Comparison of ENCODE assay signal across 22 cellular contexts in genomic region chr11:102604011-102604410, GRCh38. TPM values are rescaled to one million over a fixed set of nuclear protein-coding genes. Genes with fewer than 3 reads are reported as not detected.
"Had no signal": no experiment of that assay in that cellular context is flagged by ENCODE, and none has a peak within 500 bp of the region (broad histone marks: within the 10 kb centered on the region; RNA-seq: fewer than 3 reads in every experiment).

No MANE protein-coding gene starts in this region.

- H3K9me3 ChIP-seq: psoas muscle, thoracic aorta, uterus had no signal

- H3K9me3 Mint-ChIP-seq: activated B cell treated with CpG ODN at 0.5 μM for 24 hours; activated CD4-positive, alpha-beta T cell treated with anti-CD3 and anti-CD28 coated beads, Interleukin-2, amount 10 ng/mL, durations not matched to agents 7 days and 5 days; activated naive CD4-positive, alpha-beta T cell treated with anti-CD3 and anti-CD28 coated beads for 36 hours; activated T-helper 17 cell treated with anti-CD3 and anti-CD28 coated beads, Interleukin-2, amount 50 U/mL, for 72 hours; stimulated activated naive CD8-positive, alpha-beta T cell treated with anti-CD3 and anti-CD28 coated beads, Interleukin-15, amount 100 ng/mL, for 72 hours had no signal

- H3K27ac ChIP-seq: psoas muscle, thoracic aorta, uterus had no signal

- H3K4me3 Mint-ChIP-seq: activated B cell treated with CpG ODN at 0.5 μM for 24 hours; activated CD4-positive, alpha-beta T cell treated with anti-CD3 and anti-CD28 coated beads, Interleukin-2, amount 10 ng/mL, durations not matched to agents 7 days and 5 days; activated naive CD4-positive, alpha-beta T cell treated with anti-CD3 and anti-CD28 coated beads for 36 hours; activated T-helper 17 cell treated with anti-CD3 and anti-CD28 coated beads, Interleukin-2, amount 50 U/mL, for 72 hours; nephron progenitor cell; stimulated activated naive CD8-positive, alpha-beta T cell treated with anti-CD3 and anti-CD28 coated beads, Interleukin-15, amount 100 ng/mL, for 72 hours had no signal

- H3K4me1 ChIP-seq: psoas muscle, uterus had no signal

- H3K4me1 Mint-ChIP-seq: nephron progenitor cell had no signal

- H3K27ac Mint-ChIP-seq: activated B cell treated with CpG ODN at 0.5 μM for 24 hours; activated CD4-positive, alpha-beta T cell treated with anti-CD3 and anti-CD28 coated beads, Interleukin-2, amount 10 ng/mL, durations not matched to agents 7 days and 5 days; activated naive CD4-positive, alpha-beta T cell treated with anti-CD3 and anti-CD28 coated beads for 36 hours; activated T-helper 17 cell treated with anti-CD3 and anti-CD28 coated beads, Interleukin-2, amount 50 U/mL, for 72 hours; nephron progenitor cell; stimulated activated naive CD8-positive, alpha-beta T cell treated with anti-CD3 and anti-CD28 coated beads, Interleukin-15, amount 100 ng/mL, for 72 hours had no signal

- H3K4me3 ChIP-seq: lung, psoas muscle, thoracic aorta, uterus had no signal

- H3K27me3 Mint-ChIP-seq: activated B cell treated with CpG ODN at 0.5 μM for 24 hours; activated CD4-positive, alpha-beta T cell treated with anti-CD3 and anti-CD28 coated beads, Interleukin-2, amount 10 ng/mL, durations not matched to agents 7 days and 5 days; stimulated activated naive CD8-positive, alpha-beta T cell treated with anti-CD3 and anti-CD28 coated beads, Interleukin-15, amount 100 ng/mL, for 72 hours had no signal

- H3K36me3 ChIP-seq: thoracic aorta, uterus had no signal

- ATAC-seq: activated T-helper 17 cell treated with anti-CD3 and anti-CD28 coated beads, Interleukin-2, amount 50 U/mL, for 72 hours; esophagus mucosa; psoas muscle; stimulated activated naive CD8-positive, alpha-beta T cell treated with anti-CD3 and anti-CD28 coated beads, Interleukin-15, amount 100 ng/mL, for 72 hours had no signal

- DNase-seq: activated B cell treated with CpG ODN at 0.5 μM for 24 hours; activated CD4-positive, alpha-beta T cell treated with anti-CD3 and anti-CD28 coated beads, Interleukin-2, amount 10 ng/mL, durations not matched to agents 7 days and 5 days; activated naive CD4-positive, alpha-beta T cell treated with anti-CD3 and anti-CD28 coated beads for 36 hours; activated T-cell treated with anti-CD3 and anti-CD28 coated beads for 4 hours; cerebellar nuclear complex; dermis blood vessel endothelial cell; hypothalamus; nephron progenitor cell; psoas muscle; stimulated activated CD4-positive, alpha-beta T cell treated with anti-CD3 and anti-CD28 coated beads, Interleukin-15, amount 100 ng/mL, for 24 hours; stimulated activated CD4-positive, alpha-beta T cell treated with anti-CD3 and anti-CD28 coated beads, Interleukin-4, amount 100 ng/mL, for 24 hours; stimulated activated naive CD8-positive, alpha-beta T cell treated with anti-CD3 and anti-CD28 coated beads, Interleukin-15, amount 100 ng/mL, for 72 hours; T-helper 1 cell; uterus had no signal

RNA-seq across cellular contexts. Expression of gene MMP20, which starts 21.1 kb away (rescaled TPM):
- total RNA-seq: activated B cell treated with CpG ODN at 0.5 μM for 24 hours; activated CD4-positive, alpha-beta T cell treated with anti-CD3 and anti-CD28 coated beads, Interleukin-2, amount 10 ng/mL, durations not matched to agents 7 days and 5 days; activated CD8-positive, alpha-beta memory T cell treated with anti-CD3 and anti-CD28 coated beads for 36 hours; activated naive CD4-positive, alpha-beta T cell treated with anti-CD3 and anti-CD28 coated beads for 36 hours; activated T-helper 17 cell treated with anti-CD3 and anti-CD28 coated beads, Interleukin-2, amount 50 U/mL, for 72 hours; dermis blood vessel endothelial cell; esophagus mucosa; glomerular endothelial cell; lung; osteoblast; psoas muscle; thoracic aorta; uterus had no signal
- polyA plus RNA-seq: adipose tissue, lung, psoas muscle had no signal
